Comparison of ENCODE assay signal across 15 cellular contexts in genomic region chr16:67404740-67405226, GRCh38. TPM values are rescaled to one million over a fixed set of nuclear protein-coding genes. Genes with fewer than 3 reads are reported as not detected.
DNase-seq lines count a peak whose midpoint lies in the region; ATAC-seq and TF ChIP-seq lines count a peak whose summit lies in the region.
"Had no signal": no experiment of that assay in that cellular context is flagged by ENCODE, and none has a peak within 500 bp of the region (broad histone marks: within the 10 kb centered on the region; RNA-seq: fewer than 3 reads in every experiment).

No MANE protein-coding gene starts in this region.

- H3K4me1 ChIP-seq in left ventricle myocardium inferior = peaks cover 43% of the 10 kb centered on the region
- no peaks in the 10 kb centered on the region for H3K4me1 ChIP-seq in uterus

- H3K27me3 ChIP-seq in left ventricle myocardium inferior (ENCODE audit: low read depth) (no peaks in the 10 kb centered on the region), uterus (no peaks in the 10 kb centered on the region)

- no peaks in the 10 kb centered on the region for H3K36me3 Mint-ChIP-seq in mesothelial cell of epicardium

- TF ChIP-seq CTCF in left ventricle myocardium inferior (IDR thresholded peaks at IDR 0.05; ENCODE audit: borderline replicate concordance) = no peak
- TF ChIP-seq CTCF in mesothelial cell of epicardium (IDR thresholded peaks at IDR 0.05; ENCODE audit: unreplicated experiment) = no peak
- no peak for TF ChIP-seq CTCF in uterus (IDR thresholded peaks at IDR 0.05)

- no peak for DNase-seq in left ventricle myocardium inferior
- DNase-seq in Right ventricle myocardium inferior (ENCODE audit: missing footprints) = no peak
- peak; percentile 46 for DNase-seq in ecto neural progenitor cell (ENCODE audit: low spot score)
- no peak for DNase-seq in mesothelial cell of epicardium (ENCODE audit: low spot score in 2 of 2, unreplicated experiment in 2 of 2)
- DNase-seq in uterus = no peak
- DNase-seq in NCI-H146 (lab: John Stamatoyannopoulos, UW) = no peak
- DNase-seq in medulla oblongata (ENCODE audit: extremely low spot score) = no peak
- DNase-seq: activated CD4-positive, alpha-beta T cell treated with anti-CD3 and anti-CD28 coated beads, Interleukin-2, amount 50 U/mL, for 48 hours; activated effector memory CD4-positive, alpha-beta T cell treated with anti-CD3 and anti-CD28 coated beads, Interleukin-2, amount 50 U/mL, for 16 hours; NCI-H2107 had no signal

- H3K27ac ChIP-seq in left ventricle myocardium inferior (replicated peaks) = peak overlapping the region; percentile 77
- peak overlapping the region; percentile 83 to 85 for H3K27ac ChIP-seq in uterus

- H3K36me3 ChIP-seq in left ventricle myocardium inferior (no peaks in the 10 kb centered on the region), uterus (no peaks in the 10 kb centered on the region)

- TF ChIP-seq POLR2A in uterus (IDR thresholded peaks at IDR 0.05) = no peak

- H3K9me3 Mint-ChIP-seq in mesothelial cell of epicardium = no peaks in the 10 kb centered on the region
- H3K9me3 Mint-ChIP-seq: neural crest cell had no signal

- H3K4me3 ChIP-seq in left ventricle myocardium inferior (no peak overlapping the region), uterus (no peak overlapping the region)

- intact Hi-C loops in left ventricle myocardium inferior (cut with micrococcal nuclease) (no loop called here), Right ventricle myocardium inferior (cut with DNase I) (no loop called here), uterus (cut with DNase I; ENCODE audit: low total_unique reads) (no loop called here)

- peaks cover 24% of the 10 kb centered on the region for H3K4me1 Mint-ChIP-seq in mesothelial cell of epicardium

- H3K4me3 Mint-ChIP-seq in mesothelial cell of epicardium = no peak overlapping the region
- H3K4me3 Mint-ChIP-seq: neural crest cell had no signal

- no peaks in the 10 kb centered on the region for H3K9me3 ChIP-seq in left ventricle myocardium inferior (replicated peaks)
- H3K9me3 ChIP-seq in uterus = no peaks in the 10 kb centered on the region

- H3K27ac Mint-ChIP-seq in mesothelial cell of epicardium = peak overlapping the region; percentile 75

- no peak for ATAC-seq in Right ventricle myocardium inferior
- no peak for ATAC-seq in HG03432 (IDR thresholded peaks at IDR 0.05; ENCODE audit: unreplicated experiment)
- ATAC-seq: Panc1 had no signal

- no peaks in the 10 kb centered on the region for H3K27me3 Mint-ChIP-seq in mesothelial cell of epicardium (ENCODE audit: low read depth)

RNA-seq across cellular contexts. Expression of gene TPPP3, which starts 11.5 kb away (rescaled TPM):
- total RNA-seq in left ventricle myocardium inferior = 15.5 TPM
- total RNA-seq in Right ventricle myocardium inferior = 9.5 TPM
- total RNA-seq in mesothelial cell of epicardium = 5.5 to 6.2 TPM (median 5.7 TPM) in 3 replicates
- total RNA-seq in uterus = 10 to 100 TPM; 13.4 to 26.6 (median 16.2) TPM
- total RNA-seq: epithelial cell of proximal tubule; T-helper 2 cell treated with Interferon-gamma antibody and Interleukin-4, amounts not matched to agents 100 ng/mL and 5 ng/mL, for 36 hours had no signal

RNA-seq across cellular contexts. Expression of gene ZDHHC1, which starts 11.5 kb away (rescaled TPM):
- total RNA-seq in left ventricle myocardium inferior = 2.9 TPM
- 2.9 TPM for total RNA-seq in Right ventricle myocardium inferior
- total RNA-seq in mesothelial cell of epicardium = 14.5 to 16.7 TPM (median 15.4 TPM) in 3 replicates
- 10 to 100 TPM; 14.7 to 30.6 (median 25.6) TPM for total RNA-seq in uterus

RNA-seq across cellular contexts. Expression of gene HSD11B2, which starts 26.1 kb away (rescaled TPM):
- 0.99 TPM for total RNA-seq in left ventricle myocardium inferior
- 0.81 TPM for total RNA-seq in Right ventricle myocardium inferior
- 3.0 to 4.1 TPM (median 3.7 TPM) in 3 replicates for total RNA-seq in mesothelial cell of epicardium
- 10 to 100 TPM in 2 of 4 donors, 1 to 10 TPM in 2; 1.2 to 82.1 (median 9.7) TPM for total RNA-seq in uterus
